19 cellular contexts compared by ENCODE assay signal in genomic region chr6:39646751-39647420, GRCh38.
A peak's percentile ranks its signal among the peaks of the same experiment; 100 is the strongest.
DNase-seq lines count a peak whose midpoint lies in the region; TF ChIP-seq lines count a peak whose summit lies in the region.
"Had no signal": no experiment of that assay in that cellular context is flagged by ENCODE, and none has a peak within 500 bp of the region (broad histone marks: within the 10 kb centered on the region; RNA-seq: fewer than 3 reads in every experiment).

No MANE protein-coding gene starts in this region.

- peak overlapping the region; percentile 93 for H3K27ac ChIP-seq in SK-N-MC
- no peak overlapping the region for H3K27ac ChIP-seq in neuronal stem cell (replicated peaks; ENCODE audit: low read length)
- H3K27ac ChIP-seq in PC-9, result no peak overlapping the region
- H3K27ac ChIP-seq: HL-60, Peyer's patch, SJSA1 had no signal

- peak overlapping the region; percentile 29 for H2AFZ ChIP-seq in neuronal stem cell (ENCODE audit: low read length)
- H2AFZ ChIP-seq in PC-9, result no peak overlapping the region

- H3K14ac ChIP-seq in neuronal stem cell (ENCODE audit: low read length), result no peak overlapping the region

- H3K9me2 ChIP-seq in PC-9 (ENCODE audit: insufficient read depth), result no peaks in the 10 kb centered on the region

- peak; percentile 3 for DNase-seq in GM13976 (ENCODE audit: low spot score)
- peak; percentile 80 for DNase-seq in SK-N-MC (ENCODE audit: low read depth, low spot score)
- no peak for DNase-seq in neuronal stem cell (ENCODE audit: low spot score)
- no peak for DNase-seq in SHP77 treated with DMSO at 0.1 percent for 48 hours (lab: John Stamatoyannopoulos, UW)
- no peak for DNase-seq in stimulated activated CD4-positive, alpha-beta T cell treated with anti-CD3 and anti-CD28 coated beads, Interleukin-2, amount 100 ng/mL, for 24 hours
- no peak for DNase-seq in DMS 273 treated with DMSO at 0.1 percent for 48 hours (lab: John Stamatoyannopoulos, UW)
- DNase-seq in PC-9, result no peak
- DNase-seq: Calu3; CD4-positive, alpha-beta memory T cell; H7; KBM-7; NCI-H1105; NCI-H146; NCI-H2029; NCI-H2227 treated with DMSO at 0.1 percent for 48 hours; NCI-H510A; Peyer's patch had no signal

- peaks cover 0 to 4% of the 10 kb centered on the region in 2 donors for H3K4me1 ChIP-seq in neuronal stem cell (ENCODE audit: control insufficient read depth in 2 of 2, insufficient read depth in 1 of 2, low read depth in 1 of 2, low read length in 2 of 2)
- H3K4me1 ChIP-seq in PC-9 (replicated peaks; ENCODE audit: insufficient read depth), result no peaks in the 10 kb centered on the region
- H3K4me1 ChIP-seq: Peyer's patch, SJSA1 had no signal

- in situ Hi-C loops in GM13976 (cut with MboI; ENCODE audit: low sequenced_read_pairs, unreplicated experiment), result no loop called here

- H3F3A ChIP-seq in PC-9 (ENCODE audit: insufficient read depth, low read depth), result no peaks in the 10 kb centered on the region

- POLR2A ChIA-PET in PC-9 (lab: Charles Lee; ENCODE audit: unreplicated experiment), result no interaction called here

- H3K36me3 ChIP-seq in SK-N-MC (ENCODE audit: insufficient read depth, low read length), result no peaks in the 10 kb centered on the region
- no peaks in the 10 kb centered on the region for H3K36me3 ChIP-seq in neuronal stem cell (replicated peaks in 1 of 2; ENCODE audit: control insufficient read depth in 2 of 2, insufficient read depth in 2 of 2, low read length in 2 of 2)
- no peaks in the 10 kb centered on the region for H3K36me3 ChIP-seq in PC-9 (ENCODE audit: low read depth)
- H3K36me3 ChIP-seq: Peyer's patch, SJSA1 had no signal

- H3K27me3 ChIP-seq in neuronal stem cell (ENCODE audit: control insufficient read depth in 3 of 3, insufficient read depth in 3 of 3, low read depth in 1 of 3, low read length in 3 of 3), result no peaks in the 10 kb centered on the region
- peaks cover 17% of the 10 kb centered on the region for H3K27me3 ChIP-seq in PC-9 (ENCODE audit: insufficient read depth, low read depth)
- H3K27me3 ChIP-seq: Peyer's patch, SJSA1 had no signal

- H3K23ac ChIP-seq in neuronal stem cell (ENCODE audit: low read depth, low read length, poor library complexity), result no peak overlapping the region

- TF ChIP-seq CTCF in GM13976 (IDR thresholded peaks at IDR 0.05; ENCODE audit: borderline replicate concordance, control extremely low read depth, extremely low read depth, insufficient read depth, missing control alignments) (no peak), PC-9 (conservative IDR thresholded peaks at IDR 0.05) (no peak)

- no peak overlapping the region for H2BK5ac ChIP-seq in neuronal stem cell (ENCODE audit: low read length)

- H2BK15ac ChIP-seq in neuronal stem cell (ENCODE audit: low read length), result no peak overlapping the region

- H3K9ac ChIP-seq in SK-N-MC (ENCODE audit: insufficient read length), result peak overlapping the region; percentile 54
- no peak overlapping the region for H3K9ac ChIP-seq in neuronal stem cell (ENCODE audit: low read depth, low read length, poor library complexity)

- no peak overlapping the region for H2AK5ac ChIP-seq in neuronal stem cell (ENCODE audit: low read depth, low read length)

- no peak overlapping the region for H4K91ac ChIP-seq in neuronal stem cell (ENCODE audit: low read depth, low read length, poor library complexity)

- H4K8ac ChIP-seq in neuronal stem cell (ENCODE audit: low read depth, low read length), result no peak overlapping the region

- BruUV-seq in PC-9 (replicated peaks; lab: Mats Ljungman, UMichigan), result no TSS peak

- WGBS in neuronal stem cell (ENCODE audit: extremely low coverage in 2 of 2, insufficient read length in 2 of 2, insufficient replicate concordance in 1 of 2), 2 donors, result no CpG with 5 or more reads among the region's 5 CpGs

- no peak overlapping the region for H2BK120ac ChIP-seq in neuronal stem cell (ENCODE audit: low read depth, low read length)

- peak overlapping the region; percentile 72 for H3K4me3 ChIP-seq in SK-N-MC
- no peak overlapping the region for H3K4me3 ChIP-seq in neuronal stem cell (ENCODE audit: low read length in 2 of 2)
- no peak overlapping the region for H3K4me3 ChIP-seq in PC-9
- H3K4me3 ChIP-seq: Peyer's patch, SJSA1 had no signal

- CTCF ChIA-PET in PC-9 (lab: Charles Lee), result no interaction called here

- no peaks in the 10 kb centered on the region for H3K79me2 ChIP-seq in PC-9 (ENCODE audit: low read depth)

- no peaks in the 10 kb centered on the region for H3K79me1 ChIP-seq in neuronal stem cell (ENCODE audit: low read depth, low read length)

- H3K9me3 ChIP-seq in SK-N-MC (ENCODE audit: low read depth, low read length) (no peaks in the 10 kb centered on the region), neuronal stem cell (replicated peaks in 1 of 2; ENCODE audit: control insufficient read depth in 2 of 2, insufficient read depth in 1 of 2, low read depth in 1 of 2, low read length in 2 of 2) (no peaks in the 10 kb centered on the region), PC-9 (ENCODE audit: insufficient read depth, low read depth) (no peaks in the 10 kb centered on the region; the same call in 1 of the 2 replicates)
- H3K9me3 ChIP-seq: Peyer's patch, SJSA1 had no signal

- no peaks in the 10 kb centered on the region for H4K20me1 ChIP-seq in PC-9 (ENCODE audit: insufficient read depth)

- no peak overlapping the region for H3K4me2 ChIP-seq in neuronal stem cell (ENCODE audit: insufficient read depth, low read length, poor library complexity, severe bottlenecking)
- no peak overlapping the region for H3K4me2 ChIP-seq in PC-9

- H3K4ac ChIP-seq in neuronal stem cell (ENCODE audit: low read length), result no peak overlapping the region

- no peak overlapping the region for H2BK12ac ChIP-seq in neuronal stem cell (ENCODE audit: low read length)

- no peak overlapping the region for H3K18ac ChIP-seq in neuronal stem cell (ENCODE audit: low read length)

- intact Hi-C loops in PC-9 (cut with micrococcal nuclease; ENCODE audit: unreplicated experiment), result no loop called here

Comparison
In these comparisons a context has a peak if more than half of its experiments do, and no peak if none do; other contexts are left out.
1. DNase-seq: peak in GM13976 (single experiment) and SK-N-MC (single experiment); none in neuronal stem cell (single experiment), SHP77 treated with DMSO at 0.1 percent for 48 hours (single experiment), stimulated activated CD4-positive, alpha-beta T cell treated with anti-CD3 and anti-CD28 coated beads, Interleukin-2, amount 100 ng/mL, for 24 hours (0 of 2), DMS 273 treated with DMSO at 0.1 percent for 48 hours (single experiment) and PC-9 (0 of 2).